ENCODE assay signal across 10 cellular contexts in genomic region chr3:127915115-127915936, GRCh38. TPM values are rescaled to one million over a fixed set of nuclear protein-coding genes. Genes with fewer than 3 reads are reported as not detected.
DNase-seq lines count a peak whose midpoint lies in the region; ATAC-seq and TF ChIP-seq lines count a peak whose summit lies in the region.
"Had no signal": no experiment of that assay in that cellular context is flagged by ENCODE, and none has a peak within 500 bp of the region (broad histone marks: within the 10 kb centered on the region; RNA-seq: fewer than 3 reads in every experiment).

TSS of gene KBTBD12 (plus strand) at chr3:127915232. CDS start at chr3:127923062, 7,830 bp downstream.

- H3K27me3 ChIP-seq in suprapubic skin, result no peaks in the 10 kb centered on the region

- peak within 1 kb of the TSS; percentile 51 for H3K4me3 Mint-ChIP-seq in memory B cell
- no peak within 1 kb of the TSS for H3K4me3 Mint-ChIP-seq in activated CD4-positive, alpha-beta memory T cell treated with anti-CD3 and anti-CD28 coated beads, Interleukin-2, amount 10 ng/mL, durations not matched to agents 7 days and 5 days

- H3K27ac Mint-ChIP-seq in memory B cell, result no peak within 1 kb of the TSS
- no peak within 1 kb of the TSS for H3K27ac Mint-ChIP-seq in activated CD4-positive, alpha-beta memory T cell treated with anti-CD3 and anti-CD28 coated beads, Interleukin-2, amount 10 ng/mL, durations not matched to agents 7 days and 5 days

- H3K4me3 ChIP-seq in coronary artery, result peak within 1 kb of the TSS; percentile 83
- H3K4me3 ChIP-seq in suprapubic skin, result peak within 1 kb of the TSS; percentile 52

- H3K27ac ChIP-seq in coronary artery (peak within 1 kb of the TSS; percentile 75 to 85), suprapubic skin (no peak within 1 kb of the TSS)
- H3K27ac ChIP-seq: neutrophil had no signal

- peak; percentile 89 for DNase-seq in NCI-H1105 (lab: John Stamatoyannopoulos, UW)
- no peak for DNase-seq in coronary artery (ENCODE audit: low spot score)
- DNase-seq in memory B cell (ENCODE audit: low spot score in 2 of 2), result no peak
- no peak for DNase-seq in suprapubic skin (ENCODE audit: low spot score in 2 of 2)
- DNase-seq in activated CD4-positive, alpha-beta memory T cell treated with anti-CD3 and anti-CD28 coated beads, Interleukin-2, amount 10 ng/mL, durations not matched to agents 7 days and 5 days, result no peak
- DNase-seq in activated CD8-positive, alpha-beta memory T cell treated with anti-CD3 and anti-CD28 coated beads, Interleukin-2, amount 50 U/mL, for 48 hours, result no peak
- DNase-seq in NCI-H1436 (lab: John Stamatoyannopoulos, UW), result no peak
- no peak for DNase-seq in SKM-1 treated with dmso at 0.1 percent for 144 hours (lab: John Stamatoyannopoulos, UW; ENCODE audit: unreplicated experiment)

- CTCF ChIA-PET in activated CD4-positive, alpha-beta memory T cell treated with anti-CD3 and anti-CD28 coated beads, Interleukin-2, amount 10 ng/mL, durations not matched to agents 7 days and 5 days (lab: Charles Lee), result interaction anchor here (1.3 kb wide), 1 partner anchor 340 kb away, joined by 3 read pairs; no protein-coding TSS in a partner anchor

- no peak for TF ChIP-seq POLR2A in suprapubic skin (IDR thresholded peaks at IDR 0.05)

- H3K27me3 Mint-ChIP-seq in memory B cell, result peaks cover 17% of the 10 kb centered on the region
- peaks cover 48% of the 10 kb centered on the region for H3K27me3 Mint-ChIP-seq in activated CD4-positive, alpha-beta memory T cell treated with anti-CD3 and anti-CD28 coated beads, Interleukin-2, amount 10 ng/mL, durations not matched to agents 7 days and 5 days

- POLR2A ChIA-PET in activated CD4-positive, alpha-beta memory T cell treated with anti-CD3 and anti-CD28 coated beads, Interleukin-2, amount 10 ng/mL, durations not matched to agents 7 days and 5 days (lab: Charles Lee), result no interaction called here

- TF ChIP-seq EP300 in suprapubic skin (IDR thresholded peaks at IDR 0.05), result no peak

- peaks cover 2% of the 10 kb centered on the region for H3K36me3 Mint-ChIP-seq in memory B cell
- no peaks in the 10 kb centered on the region for H3K36me3 Mint-ChIP-seq in activated CD4-positive, alpha-beta memory T cell treated with anti-CD3 and anti-CD28 coated beads, Interleukin-2, amount 10 ng/mL, durations not matched to agents 7 days and 5 days (ENCODE audit: low read depth)

- 23% methylated on average over 25 of the region's 69 CpGs for WGBS in suprapubic skin

- ATAC-seq in memory B cell (ENCODE audit: low read depth), result no peak

- H3K36me3 ChIP-seq in suprapubic skin, result no peaks in the 10 kb centered on the region
- H3K36me3 ChIP-seq: neutrophil had no signal

- peaks cover 4% of the 10 kb centered on the region for H3K9me3 Mint-ChIP-seq in memory B cell
- peaks cover 5% of the 10 kb centered on the region for H3K9me3 Mint-ChIP-seq in activated CD4-positive, alpha-beta memory T cell treated with anti-CD3 and anti-CD28 coated beads, Interleukin-2, amount 10 ng/mL, durations not matched to agents 7 days and 5 days

- no peaks in the 10 kb centered on the region for H3K9me3 ChIP-seq in suprapubic skin
- H3K9me3 ChIP-seq: neutrophil had no signal

- peaks cover 37% of the 10 kb centered on the region for H3K4me1 ChIP-seq in suprapubic skin

- H3K4me1 Mint-ChIP-seq in memory B cell, result no peaks in the 10 kb centered on the region
- peaks cover 2% of the 10 kb centered on the region for H3K4me1 Mint-ChIP-seq in activated CD4-positive, alpha-beta memory T cell treated with anti-CD3 and anti-CD28 coated beads, Interleukin-2, amount 10 ng/mL, durations not matched to agents 7 days and 5 days

- TF ChIP-seq CTCF in coronary artery (IDR thresholded peaks at IDR 0.05) (no peak), suprapubic skin (IDR thresholded peaks at IDR 0.05) (no peak)

RNA-seq across cellular contexts. Expression of gene KBTBD12, which starts in this region (rescaled TPM):
- under 1 TPM in 1 of 4 donors, not detected in 3; 0.72 TPM for total RNA-seq in suprapubic skin
- total RNA-seq in activated CD4-positive, alpha-beta memory T cell treated with anti-CD3 and anti-CD28 coated beads, Interleukin-2, amount 10 ng/mL, durations not matched to agents 7 days and 5 days, result not detected
- total RNA-seq: T-helper 2 cell treated with Interferon-gamma antibody and Interleukin-4, amounts not matched to agents 100 ng/mL and 5 ng/mL, for 36 hours had no signal
